In genomic region chr10:103540722-103541121, GRCh38 we compare ENCODE assay signal across 25 cellular contexts. TPM values are rescaled to one million over a fixed set of nuclear protein-coding genes. Genes with fewer than 3 reads are reported as not detected.
DNase-seq lines count a peak whose midpoint lies in the region; ATAC-seq and TF ChIP-seq lines count a peak whose summit lies in the region.
"Had no signal": no experiment of that assay in that cellular context is flagged by ENCODE, and none has a peak within 500 bp of the region (broad histone marks: within the 10 kb centered on the region; RNA-seq: fewer than 3 reads in every experiment).

No MANE protein-coding gene starts in this region.

- H3K9me3 Mint-ChIP-seq in endodermal cell: no peaks in the 10 kb centered on the region
- no peaks in the 10 kb centered on the region for H3K9me3 Mint-ChIP-seq in CD4-positive, alpha-beta memory T cell
- H3K9me3 Mint-ChIP-seq: activated naive CD4-positive, alpha-beta T cell treated with anti-CD3 and anti-CD28 coated beads, Interleukin-2, amount 50 U/mL, for 24 hours; activated T-cell treated with anti-CD3 and anti-CD28 coated beads, Interleukin-2, amount 50 U/mL, for 72 hours; neural progenitor cell had no signal

- no peak overlapping the region for H3K27ac Mint-ChIP-seq in endodermal cell
- peak overlapping the region in 1 of 7 donors; percentile 78 for H3K27ac Mint-ChIP-seq in CD4-positive, alpha-beta memory T cell
- H3K27ac Mint-ChIP-seq: activated naive CD4-positive, alpha-beta T cell treated with anti-CD3 and anti-CD28 coated beads, Interleukin-2, amount 50 U/mL, for 24 hours; activated T-cell treated with anti-CD3 and anti-CD28 coated beads, Interleukin-2, amount 50 U/mL, for 72 hours; B cell had no signal

- no peak for TF ChIP-seq CTCF in endodermal cell (conservative IDR thresholded peaks at IDR 0.05)
- TF ChIP-seq CTCF in osteoblast (IDR thresholded peaks at IDR 0.05; ENCODE audit: extremely low read depth, low read depth, low read length): no peak

- intact Hi-C loops in CD4-positive, alpha-beta memory T cell (cut with micrococcal nuclease): loop anchor here (5.0 kb wide), 1 partner anchor 147 kb away; no protein-coding TSS in a partner anchor

- peaks cover 8% of the 10 kb centered on the region for H3K27me3 Mint-ChIP-seq in endodermal cell (ENCODE audit: insufficient read depth)
- H3K27me3 Mint-ChIP-seq in CD4-positive, alpha-beta memory T cell: peaks cover 13 to 16% of the 10 kb centered on the region in 2 donors

- DNase-seq in ELR (ENCODE audit: low read depth): peak; percentile 40
- DNase-seq in MG63: peak; percentile 27
- peak; percentile 57 for DNase-seq in endodermal cell
- DNase-seq in osteoblast (ENCODE audit: insufficient read length, low spot score, missing footprints): peak; percentile 69
- no peak for DNase-seq in CD4-positive, alpha-beta memory T cell
- no peak for DNase-seq in Ammon's horn (ENCODE audit: low spot score)
- DNase-seq: activated T-cell treated with anti-CD3 and anti-CD28 coated beads, Interleukin-2, amount 50 U/mL, for 72 hours; effector CD8-positive, alpha-beta T cell; esophagus squamous epithelium; glutamatergic neuron; left lung; NCI-H1105; NCI-H2107; NCI-H510A; stimulated activated CD4-positive, alpha-beta T cell treated with anti-CD3 and anti-CD28 coated beads, Interleukin-1b, Interleukin-23, amount 100 ng/mL, for 48 hours; stimulated activated naive CD4-positive, alpha-beta T cell treated with Interleukin-2 at 50 U/mL for 16 hours; T1000 had no signal

- no peak overlapping the region for H2AFZ ChIP-seq in osteoblast (ENCODE audit: low read length)
- H2AFZ ChIP-seq: neural progenitor cell had no signal

- H3K4me1 ChIP-seq in endodermal cell (ENCODE audit: control insufficient read depth, insufficient read depth, low read length): peaks cover 6% of the 10 kb centered on the region
- peaks cover 6% of the 10 kb centered on the region for H3K4me1 ChIP-seq in osteoblast (ENCODE audit: insufficient read depth, low read length)
- peaks cover 9% of the 10 kb centered on the region for H3K4me1 ChIP-seq in CD4-positive, alpha-beta memory T cell (ENCODE audit: insufficient read depth, low read length)

- no peaks in the 10 kb centered on the region for H3K79me2 ChIP-seq in osteoblast (ENCODE audit: insufficient read depth, low read length)

- H3K27me3 ChIP-seq in MG63 (peaks cover 12% of the 10 kb centered on the region), endodermal cell (ENCODE audit: control insufficient read depth, insufficient read depth, low read length, poor library complexity, severe bottlenecking) (no peaks in the 10 kb centered on the region), osteoblast (ENCODE audit: insufficient read depth, low read length) (peaks cover 40% of the 10 kb centered on the region)
- H3K27me3 ChIP-seq in CD4-positive, alpha-beta memory T cell (ENCODE audit: insufficient read depth, low read length): peaks cover 5% of the 10 kb centered on the region
- H3K27me3 ChIP-seq: ascending aorta, neural progenitor cell had no signal

- no peak overlapping the region for H3K4me3 ChIP-seq in MG63
- no peak overlapping the region for H3K4me3 ChIP-seq in endodermal cell (ENCODE audit: low read length)
- H3K4me3 ChIP-seq in osteoblast (ENCODE audit: insufficient read depth, low read length): no peak overlapping the region
- H3K4me3 ChIP-seq in CD4-positive, alpha-beta memory T cell (ENCODE audit: low read length in 2 of 2): no peak overlapping the region
- H3K4me3 ChIP-seq: ascending aorta, esophagus squamous epithelium, left lung, neural progenitor cell, prostate gland had no signal

- no peak overlapping the region for H3K9ac ChIP-seq in endodermal cell (ENCODE audit: extremely low read depth, low read length, poor library complexity, severe bottlenecking)
- H3K9ac ChIP-seq: neural progenitor cell had no signal

- H3K9me3 ChIP-seq in MG63 (no peaks in the 10 kb centered on the region), endodermal cell (ENCODE audit: control insufficient read depth, low read length) (no peaks in the 10 kb centered on the region), osteoblast (ENCODE audit: low read depth, low read length) (no peaks in the 10 kb centered on the region)
- H3K9me3 ChIP-seq in CD4-positive, alpha-beta memory T cell (ENCODE audit: control insufficient read depth in 1 of 2, low read length in 2 of 2): no peaks in the 10 kb centered on the region
- H3K9me3 ChIP-seq: ascending aorta, Caco-2, esophagus squamous epithelium, left lung, prostate gland had no signal

- no peaks in the 10 kb centered on the region for H3K36me3 ChIP-seq in MG63
- no peaks in the 10 kb centered on the region for H3K36me3 ChIP-seq in endodermal cell (ENCODE audit: control insufficient read depth, insufficient read depth, low read length)
- no peaks in the 10 kb centered on the region for H3K36me3 ChIP-seq in osteoblast (ENCODE audit: insufficient read depth, low read length)
- no peaks in the 10 kb centered on the region for H3K36me3 ChIP-seq in CD4-positive, alpha-beta memory T cell (ENCODE audit: insufficient read depth, low read length)
- H3K36me3 ChIP-seq: ascending aorta, esophagus squamous epithelium, left lung, neural progenitor cell, prostate gland had no signal

- 75 to 90% methylated on average over 3 to 4 of the region's 4 CpGs for WGBS in endodermal cell (ENCODE audit: insufficient coverage in 1 of 2, insufficient read length in 1 of 2), 2 experiments

- H3K4me1 Mint-ChIP-seq in endodermal cell: peaks cover 13% of the 10 kb centered on the region
- peaks cover 3 to 17% (median 8%) of the 10 kb centered on the region in 4 donors for H3K4me1 Mint-ChIP-seq in CD4-positive, alpha-beta memory T cell

- no peaks in the 10 kb centered on the region for H4K20me1 ChIP-seq in osteoblast (ENCODE audit: insufficient read depth, low read length)

- POLR2A ChIA-PET in CD4-positive, alpha-beta memory T cell (lab: Charles Lee; ENCODE audit: partially characterized antibody): no interaction called here

- no peak overlapping the region for H3K4me3 Mint-ChIP-seq in endodermal cell
- no peak overlapping the region for H3K4me3 Mint-ChIP-seq in CD4-positive, alpha-beta memory T cell
- H3K4me3 Mint-ChIP-seq: activated naive CD4-positive, alpha-beta T cell treated with anti-CD3 and anti-CD28 coated beads, Interleukin-2, amount 50 U/mL, for 24 hours; activated T-cell treated with anti-CD3 and anti-CD28 coated beads, Interleukin-2, amount 50 U/mL, for 72 hours; B cell; neural progenitor cell had no signal

- H3K27ac ChIP-seq in endodermal cell (ENCODE audit: low read depth, low read length): no peak overlapping the region
- H3K27ac ChIP-seq in osteoblast (ENCODE audit: low read depth, low read length): no peak overlapping the region
- H3K27ac ChIP-seq in CD4-positive, alpha-beta memory T cell (ENCODE audit: low read depth, low read length): no peak overlapping the region
- H3K27ac ChIP-seq: ascending aorta, esophagus squamous epithelium, left lung, neural progenitor cell, prostate gland had no signal

- no peak for ATAC-seq in HG03439 (IDR thresholded peaks at IDR 0.05; ENCODE audit: unreplicated experiment)
- no peak for ATAC-seq in GM21717 (IDR thresholded peaks at IDR 0.05; ENCODE audit: unreplicated experiment)
- ATAC-seq: activated T-cell treated with anti-CD3 and anti-CD28 coated beads, Interleukin-2, amount 50 U/mL, for 72 hours; left lung had no signal

- H3K4me2 ChIP-seq in osteoblast (ENCODE audit: insufficient read depth, low read length): no peak overlapping the region
- H3K4me2 ChIP-seq: neural progenitor cell had no signal

- H3K36me3 Mint-ChIP-seq in endodermal cell (ENCODE audit: low read depth): no peaks in the 10 kb centered on the region
- H3K36me3 Mint-ChIP-seq in CD4-positive, alpha-beta memory T cell: no peaks in the 10 kb centered on the region
- H3K36me3 Mint-ChIP-seq: activated naive CD4-positive, alpha-beta T cell treated with anti-CD3 and anti-CD28 coated beads, Interleukin-2, amount 50 U/mL, for 24 hours; neural progenitor cell had no signal

- CTCF ChIA-PET in CD4-positive, alpha-beta memory T cell (lab: Charles Lee; ENCODE audit: partially characterized antibody): no interaction called here

RNA-seq across cellular contexts. Expression of gene NEURL1, which starts 47.2 kb away (rescaled TPM):
- not detected in 2 replicates for total RNA-seq in MG63 (2014; rRNA removed; shearing (Covaris generic); ENCODE audit: low replicate concordance)
- total RNA-seq in endodermal cell: under 1 TPM; 0.37 to 0.38 TPM
- polyA plus RNA-seq in endodermal cell (2013, experiment 1 of 2): 1.6 TPM
- 1.2 TPM for polyA plus RNA-seq in endodermal cell (2013, experiment 2 of 2)
- total RNA-seq in osteoblast: under 0.01 TPM in 1 of 2 replicates, not detected in the other
- total RNA-seq in CD4-positive, alpha-beta memory T cell: under 1 TPM; 0.83 to 0.96 TPM
- polyA plus RNA-seq in CD4-positive, alpha-beta memory T cell: under 1 TPM; 0.76 to 0.82 TPM
- total RNA-seq: ascending aorta had no signal

Comparison
In these comparisons a context has a peak if more than half of its experiments do, and no peak if none do; other contexts are left out.
1. DNase-seq: peak in ELR (single experiment), MG63 (single experiment), endodermal cell (single experiment) and osteoblast (single experiment); none in CD4-positive, alpha-beta memory T cell (0 of 5) and Ammon's horn (single experiment).